19 cellular contexts compared by ENCODE assay signal in genomic region chr18:23926590-23926989, GRCh38.
DNase-seq lines count a peak whose midpoint lies in the region; ATAC-seq and TF ChIP-seq lines count a peak whose summit lies in the region.
"Had no signal": no experiment of that assay in that cellular context is flagged by ENCODE, and none has a peak within 500 bp of the region (broad histone marks: within the 10 kb centered on the region; RNA-seq: fewer than 3 reads in every experiment).

No MANE protein-coding gene starts in this region.

- peak; percentile 48 for DNase-seq in NCI-H1436 (lab: John Stamatoyannopoulos, UW)
- no peak for DNase-seq in NCI-H1436 treated with DMSO at 0.1 percent for 48 hours (lab: John Stamatoyannopoulos, UW)
- DNase-seq in NCI-H1417 (lab: John Stamatoyannopoulos, UW), result peak in 2 of 3 experiments; percentile 71 to 90
- peak; percentile 74 for DNase-seq in NCI-H526 treated with DMSO at 0.1 percent for 48 hours (lab: John Stamatoyannopoulos, UW)
- DNase-seq in mesothelial cell of epicardium (ENCODE audit: low spot score in 2 of 2, unreplicated experiment in 2 of 2), result no peak
- no peak for DNase-seq in colonic mucosa
- no peak for DNase-seq in A673 (ENCODE audit: low spot score)
- DNase-seq: DMS79 treated with DMSO at 0.1 percent for 48 hours; GDM1; GOT3; KBM-7; MG63; NCI-H1105; NK-92 treated with Interleukin-12 subunit alpha and Interleukin-12 subunit beta, amount 100 ng/mL, for 24 hours; PC-3; T-cell had no signal

- H3K27ac Mint-ChIP-seq in mesothelial cell of epicardium, result peak overlapping the region; percentile 57

- H3K27me3 ChIP-seq in colonic mucosa, result no peaks in the 10 kb centered on the region
- H3K27me3 ChIP-seq in A673 (replicated peaks; ENCODE audit: insufficient read depth, low read depth, low read length, poor library complexity), result no peaks in the 10 kb centered on the region
- H3K27me3 ChIP-seq: MG63 had no signal

- peaks cover 8% of the 10 kb centered on the region for H3K27me3 Mint-ChIP-seq in mesothelial cell of epicardium (ENCODE audit: low read depth)
- H3K27me3 Mint-ChIP-seq: T-cell had no signal

- no peaks in the 10 kb centered on the region for H3K4me1 ChIP-seq in colonic mucosa
- peaks cover 4% of the 10 kb centered on the region for H3K4me1 ChIP-seq in A673 (ENCODE audit: insufficient read depth, low read length, poor library complexity, severe bottlenecking)

- POLR2A ChIA-PET in A673 (lab: Charles Lee; ENCODE audit: low non-redundant PET), result no interaction called here

- no peak overlapping the region for H3K4me3 ChIP-seq in colonic mucosa
- no peak overlapping the region for H3K4me3 ChIP-seq in A673 (ENCODE audit: low read depth, low read length, poor library complexity, severe bottlenecking)
- H3K4me3 ChIP-seq: MG63 had no signal

- H3K9me3 Mint-ChIP-seq in mesothelial cell of epicardium, result no peaks in the 10 kb centered on the region
- H3K9me3 Mint-ChIP-seq: T-cell had no signal

- no peak overlapping the region for H3K4me3 Mint-ChIP-seq in mesothelial cell of epicardium
- H3K4me3 Mint-ChIP-seq: T-cell had no signal

- no peak for TF ChIP-seq CTCF in mesothelial cell of epicardium (IDR thresholded peaks at IDR 0.05; ENCODE audit: unreplicated experiment)
- no peak for TF ChIP-seq CTCF in colonic mucosa (IDR thresholded peaks at IDR 0.05)
- TF ChIP-seq CTCF in A673 (conservative IDR thresholded peaks at IDR 0.05; ENCODE audit: low read depth, low read length), result no peak

- CTCF ChIA-PET in A673 (lab: Charles Lee), result no interaction called here

- ATAC-seq in GM19467 (IDR thresholded peaks at IDR 0.05; ENCODE audit: unreplicated experiment), result no peak
- ATAC-seq: PC-3, T-cell had no signal

- BruUV-seq in A673 (replicated peaks; lab: Mats Ljungman, UMichigan), result no TSS peak

- H3K36me3 ChIP-seq in colonic mucosa, result no peaks in the 10 kb centered on the region
- H3K36me3 ChIP-seq in A673 (ENCODE audit: insufficient read depth, low read length, poor library complexity, severe bottlenecking), result no peaks in the 10 kb centered on the region

- intact Hi-C loops in colonic mucosa (cut with DNase I), result loop anchor here (10.0 kb wide), 1 partner anchor 188 kb away; no protein-coding TSS in a partner anchor
- intact Hi-C loops in A673 (cut with micrococcal nuclease; ENCODE audit: unreplicated experiment), result no loop called here

- no peak overlapping the region for H3K9ac ChIP-seq in colonic mucosa (ENCODE audit: low read depth in 2 of 2, low read length in 2 of 2)

- H3K36me3 Mint-ChIP-seq in mesothelial cell of epicardium, result no peaks in the 10 kb centered on the region
- H3K36me3 Mint-ChIP-seq: T-cell had no signal

- no peaks in the 10 kb centered on the region for H3K9me3 ChIP-seq in colonic mucosa
- H3K9me3 ChIP-seq in A673 (ENCODE audit: low read depth, low read length, poor library complexity, severe bottlenecking), result no peaks in the 10 kb centered on the region
- H3K9me3 ChIP-seq: MG63 had no signal

- peaks cover 44% of the 10 kb centered on the region for H3K4me1 Mint-ChIP-seq in mesothelial cell of epicardium

- H3K27ac ChIP-seq in colonic mucosa, result no peak overlapping the region
- no peak overlapping the region for H3K27ac ChIP-seq in A673 (ENCODE audit: low read depth, low read length, poor library complexity, severe bottlenecking)
- H3K27ac ChIP-seq: 22Rv1, C4-2B had no signal

Comparison
In these comparisons a context has a peak if more than half of its experiments do, and no peak if none do; other contexts are left out.
1. DNase-seq: peak in NCI-H1436 (single experiment), NCI-H1417 (2 of 3) and NCI-H526 treated with DMSO at 0.1 percent for 48 hours (single experiment); none in NCI-H1436 treated with DMSO at 0.1 percent for 48 hours (single experiment), mesothelial cell of epicardium (0 of 2), colonic mucosa (single experiment) and A673 (single experiment).